Comparison of ENCODE assay signal across 35 cellular contexts in genomic region chr7:155138204-155138603, GRCh38.
"Had no signal": no experiment of that assay in that cellular context is flagged by ENCODE, and none has a peak within 500 bp of the region (broad histone marks: within the 10 kb centered on the region; RNA-seq: fewer than 3 reads in every experiment).

No MANE protein-coding gene starts in this region.

- H3K36me3 Mint-ChIP-seq: activated CD4-positive, alpha-beta memory T cell treated with anti-CD3 and anti-CD28 coated beads for 36 hours; activated naive CD4-positive, alpha-beta T cell treated with anti-CD3 and anti-CD28 coated beads, Interleukin-2, amount 50 U/mL, for 72 hours; activated naive CD8-positive, alpha-beta T cell treated with anti-CD3 and anti-CD28 coated beads for 36 hours had no signal

- H3K4me1 Mint-ChIP-seq: activated B cell treated with CpG ODN at 0.5 μM for 24 hours; activated CD4-positive, alpha-beta T cell treated with anti-CD3 and anti-CD28 coated beads, Interleukin-2, amount 10 ng/mL, durations not matched to agents 24 days and 14 days; activated naive CD8-positive, alpha-beta T cell treated with anti-CD3 and anti-CD28 coated beads for 36 hours; activated T-helper 17 cell treated with anti-CD3 and anti-CD28 coated beads, Interleukin-2, amount 50 U/mL, for 72 hours had no signal

- H3K36me3 ChIP-seq: adrenal gland, brain microvascular endothelial cell, breast epithelium had no signal

- H3K9me3 Mint-ChIP-seq: activated B cell treated with CpG ODN at 0.5 μM for 24 hours; activated CD4-positive, alpha-beta T cell treated with anti-CD3 and anti-CD28 coated beads, Interleukin-2, amount 10 ng/mL, durations not matched to agents 24 days and 14 days; activated CD8-positive, alpha-beta T cell treated with anti-CD3 and anti-CD28 coated beads for 36 hours; activated naive CD4-positive, alpha-beta T cell treated with anti-CD3 and anti-CD28 coated beads for 36 hours; activated naive CD8-positive, alpha-beta T cell treated with anti-CD3 and anti-CD28 coated beads for 36 hours; activated T-cell treated with anti-CD3 and anti-CD28 coated beads, Interleukin-2, amount 50 U/mL, for 72 hours; activated T-helper 1 cell treated with anti-CD3 and anti-CD28 coated beads, Interleukin-12 subunit alpha, Interleukin-12 subunit beta, Interleukin-2, Interleukin-4 antibody, amounts not matched to agents 30 ng/mL and 10 ng/mL and 1 ng/mL, durations not matched to agents 14 hours and 24 hours and 36 hours; activated T-helper 17 cell treated with anti-CD3 and anti-CD28 coated beads, Interleukin-2, amount 50 U/mL, for 72 hours; T-helper 1 cell treated with Interleukin-12 subunit alpha and Interleukin-12 subunit beta and Interleukin-4 antibody, amounts not matched to agents 30 μg/mL and 1 μg/mL, for 36 hours; T-helper 2 cell treated with Interferon-gamma antibody and Interleukin-4, amounts not matched to agents 5 μg/mL and 100 μg/mL, for 36 hours had no signal

- H3K9me3 ChIP-seq: adrenal gland, body of pancreas had no signal

- H3K4me3 Mint-ChIP-seq: activated B cell treated with CpG ODN at 0.5 μM for 24 hours; activated CD4-positive, alpha-beta memory T cell treated with anti-CD3 and anti-CD28 coated beads for 36 hours; activated CD4-positive, alpha-beta T cell treated with anti-CD3 and anti-CD28 coated beads, Interleukin-2, amount 10 ng/mL, durations not matched to agents 24 days and 14 days; activated CD8-positive, alpha-beta T cell treated with anti-CD3 and anti-CD28 coated beads for 36 hours; activated naive CD4-positive, alpha-beta T cell treated with anti-CD3 and anti-CD28 coated beads for 36 hours; activated naive CD8-positive, alpha-beta T cell treated with anti-CD3 and anti-CD28 coated beads for 36 hours; activated T-cell treated with anti-CD3 and anti-CD28 coated beads, Interleukin-2, amount 50 U/mL, for 4 hours; activated T-cell treated with anti-CD3 and anti-CD28 coated beads, Interleukin-2, amount 50 U/mL, for 72 hours; activated T-helper 1 cell treated with anti-CD3 and anti-CD28 coated beads, Interleukin-12 subunit alpha, Interleukin-12 subunit beta, Interleukin-2, Interleukin-4 antibody, amounts not matched to agents 30 ng/mL and 10 ng/mL and 1 ng/mL, durations not matched to agents 14 hours and 24 hours and 36 hours; activated T-helper 17 cell treated with anti-CD3 and anti-CD28 coated beads, Interleukin-2, amount 50 U/mL, for 72 hours; T-helper 1 cell treated with Interleukin-12 subunit alpha and Interleukin-12 subunit beta and Interleukin-4 antibody, amounts not matched to agents 30 μg/mL and 1 μg/mL, for 36 hours; T-helper 2 cell treated with Interferon-gamma antibody and Interleukin-4, amounts not matched to agents 5 μg/mL and 100 μg/mL, for 36 hours had no signal

- H3K27ac Mint-ChIP-seq: activated B cell treated with CpG ODN at 0.5 μM for 24 hours; activated CD4-positive, alpha-beta memory T cell treated with anti-CD3 and anti-CD28 coated beads for 36 hours; activated CD4-positive, alpha-beta T cell treated with anti-CD3 and anti-CD28 coated beads, Interleukin-2, amount 10 ng/mL, durations not matched to agents 24 days and 14 days; activated CD8-positive, alpha-beta T cell treated with anti-CD3 and anti-CD28 coated beads for 36 hours; activated naive CD4-positive, alpha-beta T cell treated with anti-CD3 and anti-CD28 coated beads for 36 hours; activated naive CD4-positive, alpha-beta T cell treated with anti-CD3 and anti-CD28 coated beads, Interleukin-2, amount 50 U/mL, for 72 hours; activated naive CD8-positive, alpha-beta T cell treated with anti-CD3 and anti-CD28 coated beads for 36 hours; activated T-cell treated with anti-CD3 and anti-CD28 coated beads, Interleukin-2, amount 50 U/mL, for 72 hours; activated T-helper 1 cell treated with anti-CD3 and anti-CD28 coated beads, Interleukin-12 subunit alpha, Interleukin-12 subunit beta, Interleukin-2, Interleukin-4 antibody, amounts not matched to agents 30 ng/mL and 10 ng/mL and 1 ng/mL, durations not matched to agents 14 hours and 24 hours and 36 hours; activated T-helper 17 cell treated with anti-CD3 and anti-CD28 coated beads, Interleukin-2, amount 50 U/mL, for 72 hours; T-helper 1 cell treated with Interleukin-12 subunit alpha and Interleukin-12 subunit beta and Interleukin-4 antibody, amounts not matched to agents 30 μg/mL and 1 μg/mL, for 36 hours; T-helper 2 cell treated with Interferon-gamma antibody and Interleukin-4, amounts not matched to agents 5 μg/mL and 100 μg/mL, for 36 hours had no signal

- DNase-seq: activated B cell treated with CpG ODN at 0.5 μM for 24 hours; activated CD4-positive, alpha-beta memory T cell treated with anti-CD3 and anti-CD28 coated beads for 36 hours; activated CD4-positive, alpha-beta T cell treated with anti-CD3 and anti-CD28 coated beads for 4 hours; activated CD4-positive, alpha-beta T cell treated with anti-CD3 and anti-CD28 coated beads, Interleukin-2, amount 10 ng/mL, durations not matched to agents 24 days and 14 days; activated CD4-positive, alpha-beta T cell treated with anti-CD3 and anti-CD28 coated beads, Interleukin-2, amount 50 U/mL, for 1 hour; activated CD4-positive, alpha-beta T cell treated with anti-CD3 and anti-CD28 coated beads, Interleukin-2, amount 50 U/mL, for 4 hours; activated CD4-positive, CD25-positive, alpha-beta regulatory T cell treated with anti-CD3 and anti-CD28 coated beads, Interleukin-2, amount 50 U/mL, for 72 hours; activated CD8-positive, alpha-beta memory T cell treated with anti-CD3 and anti-CD28 coated beads, Interleukin-2, amount 50 U/mL, for 4 hours; activated CD8-positive, alpha-beta T cell treated with anti-CD3 and anti-CD28 coated beads for 36 hours; activated effector memory CD4-positive, alpha-beta T cell treated with anti-CD3 and anti-CD28 coated beads, Interleukin-2, amount 50 U/mL, for 16 hours; activated gamma-delta T cell treated with Interleukin-2 at 50 U/mL for 16 hours; activated naive CD4-positive, alpha-beta T cell; activated naive CD4-positive, alpha-beta T cell treated with anti-CD3 and anti-CD28 coated beads for 36 hours; activated naive CD4-positive, alpha-beta T cell treated with anti-CD3 and anti-CD28 coated beads, Interleukin-2, amount 50 U/mL, for 16 hours; activated naive CD8-positive, alpha-beta T cell treated with anti-CD3 and anti-CD28 coated beads for 36 hours; activated T-cell treated with anti-CD3 and anti-CD28 coated beads for 4 hours; activated T-cell treated with anti-CD3 and anti-CD28 coated beads, Interleukin-2, amount 50 U/mL, for 1 hour; activated T-cell treated with anti-CD3 and anti-CD28 coated beads, Interleukin-2, amount 50 U/mL, for 4 hours; activated T-cell treated with anti-CD3 and anti-CD28 coated beads, Interleukin-2, amount 50 U/mL, for 72 hours; adrenal gland; amniotic stem cell; aorta; body of pancreas; brain microvascular endothelial cell; central memory CD4-positive, alpha-beta T cell; T-helper 1 cell; T-helper 2 cell; T-helper 9 cell had no signal

- H3K27me3 ChIP-seq: adrenal gland, body of pancreas, brain microvascular endothelial cell had no signal

- H3K4me1 ChIP-seq: adrenal gland, body of pancreas, breast epithelium had no signal

- H3K27ac ChIP-seq: adrenal gland, body of pancreas, brain microvascular endothelial cell, breast epithelium, VCaP had no signal

- H3K4me3 ChIP-seq: adrenal gland, body of pancreas, breast epithelium had no signal

- ATAC-seq: activated CD8-positive, alpha-beta T cell treated with anti-CD3 and anti-CD28 coated beads for 36 hours; activated naive CD4-positive, alpha-beta T cell treated with anti-CD3 and anti-CD28 coated beads, Interleukin-2, amount 50 U/mL, for 72 hours; activated T-cell treated with anti-CD3 and anti-CD28 coated beads, Interleukin-2, amount 50 U/mL, for 4 hours; activated T-cell treated with anti-CD3 and anti-CD28 coated beads, Interleukin-2, amount 50 U/mL, for 72 hours; activated T-helper 17 cell treated with anti-CD3 and anti-CD28 coated beads, Interleukin-2, amount 50 U/mL, for 72 hours; body of pancreas had no signal
